1 cellular context compared by ENCODE assay signal in the genomic region with DNA sequence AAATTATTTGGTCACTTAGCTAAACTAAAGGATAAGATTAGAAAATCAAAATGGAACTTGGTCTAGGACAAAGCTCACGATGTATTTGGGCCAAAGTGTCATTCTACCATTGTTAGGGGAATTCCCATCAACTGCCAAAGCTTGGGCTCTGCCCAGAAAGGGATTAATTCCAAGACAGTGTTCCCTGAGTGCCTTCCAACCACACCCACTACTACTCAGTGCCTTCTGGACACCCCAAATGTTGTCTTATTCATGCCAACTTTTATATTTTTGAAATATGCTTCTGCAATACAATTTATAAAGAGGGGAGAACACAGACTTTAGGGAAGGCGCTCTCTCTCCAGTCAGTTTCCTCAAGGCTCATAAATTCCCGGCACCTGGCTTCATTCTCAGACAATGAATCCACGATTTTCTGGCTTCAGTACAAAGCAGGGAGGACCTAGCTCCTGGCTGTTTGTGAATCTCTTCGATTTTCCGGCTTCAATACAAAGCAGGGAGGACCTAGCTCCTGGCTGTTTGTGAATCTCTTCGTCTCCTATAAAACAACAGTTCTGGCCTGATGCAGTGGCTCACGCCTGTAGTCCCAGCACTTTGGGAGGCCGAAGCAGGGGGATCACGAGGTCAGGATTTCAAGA.
TF ChIP-seq lines count a peak whose summit lies in the region.

No MANE protein-coding gene starts in this region.

TF ChIP-seq in GM23338, 12 proteins besides CTCF, POLR2A, EP300 and RAD21 (continued from another document):
- no peak for TF ChIP-seq REST (IDR thresholded peaks at IDR 0.05; ENCODE audit: unreplicated experiment)
